In genomic region chr4:53653484-53654053, GRCh38 we compare ENCODE assay signal across 8 cellular contexts.
DNase-seq lines count a peak whose midpoint lies in the region; ATAC-seq lines count a peak whose summit lies in the region.

No MANE protein-coding gene starts in this region.

- no peaks in the 10 kb centered on the region for H3K36me3 Mint-ChIP-seq in naive thymus-derived CD8-positive, alpha-beta T cell

- POLR2A ChIA-PET in naive thymus-derived CD8-positive, alpha-beta T cell (lab: Charles Lee), result no interaction called here

- in situ Hi-C loops in HAP-1 (cut with MboI; ENCODE audit: low sequenced_read_pairs), result no loop called here

- no peaks in the 10 kb centered on the region for H3K36me3 ChIP-seq in HAP-1 (replicated peaks)
- no peaks in the 10 kb centered on the region for H3K36me3 ChIP-seq in aorta (ENCODE audit: control insufficient read depth in 1 of 2, insufficient read depth in 2 of 2, low read length in 1 of 2)

- H3K4me3 Mint-ChIP-seq in naive thymus-derived CD8-positive, alpha-beta T cell, result no peak overlapping the region

- intact Hi-C loops in left ventricle myocardium superior (cut with micrococcal nuclease) (no loop called here), aorta (cut with DNase I) (loop anchor here in 1 of 2 donors (10.0 kb wide), 1 partner anchor 149 kb away; no protein-coding TSS in a partner anchor)

- peaks cover 0 to 24% (median 12%) of the 10 kb centered on the region in 5 donors for H3K27me3 Mint-ChIP-seq in naive thymus-derived CD8-positive, alpha-beta T cell

- no peak overlapping the region for H3K27ac ChIP-seq in aorta (ENCODE audit: low read depth in 1 of 2, low read length in 2 of 2)

- H3K27me3 ChIP-seq in HAP-1 (ENCODE audit: low read depth) (no peaks in the 10 kb centered on the region), aorta (ENCODE audit: control insufficient read depth in 1 of 2, insufficient read depth in 2 of 2, low read length in 1 of 2) (no peaks in the 10 kb centered on the region)

- 80 to 83% methylated on average over 6 of the region's 6 CpGs for WGBS in aorta, 2 donors

- H3K4me3 ChIP-seq in HAP-1 (no peak overlapping the region), aorta (ENCODE audit: low read length in 2 of 2) (no peak overlapping the region)

- DNase-seq in NCI-H69 (lab: John Stamatoyannopoulos, UW), result peak; percentile 94
- DNase-seq in left ventricle myocardium superior, result no peak
- DNase-seq in naive thymus-derived CD8-positive, alpha-beta T cell, result no peak
- DNase-seq in HAP-1 (ENCODE audit: low spot score in 2 of 2), result no peak
- no peak for DNase-seq in aorta

- H3K9me3 Mint-ChIP-seq in naive thymus-derived CD8-positive, alpha-beta T cell, result no peaks in the 10 kb centered on the region

- peak; percentile 60 for ATAC-seq in GM18498 (IDR thresholded peaks at IDR 0.05; ENCODE audit: unreplicated experiment)
- peak; percentile 63 for ATAC-seq in HG02642 (IDR thresholded peaks at IDR 0.05; ENCODE audit: poor library complexity, unreplicated experiment)
- peak; percentile 12 for ATAC-seq in left ventricle myocardium superior
- no peak for ATAC-seq in naive thymus-derived CD8-positive, alpha-beta T cell
- no peak for ATAC-seq in aorta (ENCODE audit: low FRiP score)
- ATAC-seq in HG02884 (IDR thresholded peaks at IDR 0.05; ENCODE audit: unreplicated experiment), result no peak

- no peaks in the 10 kb centered on the region for H3K4me1 ChIP-seq in HAP-1
- no peaks in the 10 kb centered on the region for H3K4me1 ChIP-seq in aorta (ENCODE audit: control insufficient read depth in 1 of 2, insufficient read depth in 2 of 2, low read length in 2 of 2)

- H3K9me3 ChIP-seq in HAP-1 (no peaks in the 10 kb centered on the region), aorta (ENCODE audit: control insufficient read depth, low read length) (no peaks in the 10 kb centered on the region)

- no peaks in the 10 kb centered on the region for H3K4me1 Mint-ChIP-seq in naive thymus-derived CD8-positive, alpha-beta T cell

- no peak overlapping the region for H3K27ac Mint-ChIP-seq in naive thymus-derived CD8-positive, alpha-beta T cell

Comparison
In these comparisons a context has a peak if more than half of its experiments do, and no peak if none do; other contexts are left out.
1. ATAC-seq: peak in GM18498 (single experiment), HG02642 (single experiment) and left ventricle myocardium superior (single experiment); none in naive thymus-derived CD8-positive, alpha-beta T cell (0 of 2), aorta (single experiment) and HG02884 (single experiment).